In the genomic region with DNA sequence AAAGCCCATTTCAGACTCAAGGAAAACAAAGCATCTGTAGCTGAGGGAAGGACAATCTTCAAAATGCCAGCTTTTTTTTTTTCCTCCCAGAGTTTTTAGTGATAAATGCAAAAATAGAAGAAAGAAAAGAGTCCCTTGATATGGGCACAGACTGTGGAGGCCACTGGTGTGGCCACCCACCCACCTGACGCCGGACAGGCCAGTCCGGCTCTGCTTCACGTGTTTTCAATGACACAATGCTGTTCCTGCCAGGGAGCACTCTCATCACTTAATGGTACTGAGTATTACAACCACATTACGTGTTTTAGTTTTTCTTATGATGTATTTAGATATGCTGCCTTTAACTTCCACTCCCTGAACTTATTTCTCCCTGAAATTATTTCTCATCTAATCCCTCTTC, we compare ENCODE assay signal across 15 cellular contexts.
"Had no signal": no experiment of that assay in that cellular context is flagged by ENCODE, and none has a peak within 500 bp of the region (broad histone marks: within the 10 kb centered on the region; RNA-seq: fewer than 3 reads in every experiment).

No MANE protein-coding gene starts in this region.

- H3K36me3 ChIP-seq: right lobe of liver, suprapubic skin had no signal

- H3K27ac Mint-ChIP-seq: brain; dendritic cell treated with granulocyte-macrophage colony-stimulating factor and Interleukin-4, amounts not matched to agents 40 ng/mL and 50 ng/mL, for 4 days; stimulated activated naive B cell treated with anti-CD40 and anti-IgM and Interleukin-4, amounts not matched to agents 10 μg/mL and 1 μg/mL and 100 μg/mL, for 72 hours had no signal

- H3K27ac ChIP-seq: psoas muscle, suprapubic skin had no signal

- H3K4me3 ChIP-seq: mucosa of descending colon, psoas muscle, right lobe of liver, suprapubic skin had no signal

- H3K27me3 ChIP-seq: right lobe of liver, suprapubic skin had no signal

- H3K4me3 Mint-ChIP-seq: activated CD8-positive, alpha-beta memory T cell treated with anti-CD3 and anti-CD28 coated beads, Interleukin-2, amount 10 ng/mL, durations not matched to agents 7 days and 5 days; brain; dendritic cell treated with granulocyte-macrophage colony-stimulating factor and Interleukin-4, amounts not matched to agents 40 ng/mL and 50 ng/mL, for 4 days; stimulated activated naive B cell treated with anti-CD40 and anti-IgM and Interleukin-4, amounts not matched to agents 10 μg/mL and 1 μg/mL and 100 μg/mL, for 72 hours had no signal

- H3K9me3 ChIP-seq: mucosa of descending colon, psoas muscle, right lobe of liver, SK-N-SH, suprapubic skin had no signal

- H3K27me3 Mint-ChIP-seq: activated CD8-positive, alpha-beta memory T cell treated with anti-CD3 and anti-CD28 coated beads, Interleukin-2, amount 10 ng/mL, durations not matched to agents 7 days and 5 days; dendritic cell treated with granulocyte-macrophage colony-stimulating factor and Interleukin-4, amounts not matched to agents 40 ng/mL and 50 ng/mL, for 4 days; stimulated activated naive B cell treated with anti-CD40 and anti-IgM and Interleukin-4, amounts not matched to agents 10 μg/mL and 1 μg/mL and 100 μg/mL, for 72 hours had no signal

- ATAC-seq: activated CD8-positive, alpha-beta memory T cell treated with anti-CD3 and anti-CD28 coated beads, Interleukin-2, amount 10 ng/mL, durations not matched to agents 7 days and 5 days; esophagus mucosa; psoas muscle; stimulated activated naive B cell treated with anti-CD40 and anti-IgM and Interleukin-4, amounts not matched to agents 10 μg/mL and 1 μg/mL and 100 μg/mL, for 72 hours had no signal

- H3K9me3 Mint-ChIP-seq: dendritic cell treated with granulocyte-macrophage colony-stimulating factor and Interleukin-4, amounts not matched to agents 40 ng/mL and 50 ng/mL, for 4 days; stimulated activated naive B cell treated with anti-CD40 and anti-IgM and Interleukin-4, amounts not matched to agents 10 μg/mL and 1 μg/mL and 100 μg/mL, for 72 hours had no signal

- DNase-seq: activated CD4-positive, CD25-positive, alpha-beta regulatory T cell; activated CD8-positive, alpha-beta memory T cell treated with anti-CD3 and anti-CD28 coated beads, Interleukin-2, amount 10 ng/mL, durations not matched to agents 7 days and 5 days; activated naive CD4-positive, alpha-beta T cell; amygdala; mammary epithelial cell; mucosa of descending colon; psoas muscle; right lobe of liver; SK-N-SH; stimulated activated naive B cell treated with anti-CD40 and anti-IgM and Interleukin-4, amounts not matched to agents 10 μg/mL and 1 μg/mL and 100 μg/mL, for 72 hours; T-helper 2 cell had no signal

- H3K36me3 Mint-ChIP-seq: brain; stimulated activated naive B cell treated with anti-CD40 and anti-IgM and Interleukin-4, amounts not matched to agents 10 μg/mL and 1 μg/mL and 100 μg/mL, for 72 hours had no signal
